ENCODE assay signal across 1 cellular context in the genomic region with DNA sequence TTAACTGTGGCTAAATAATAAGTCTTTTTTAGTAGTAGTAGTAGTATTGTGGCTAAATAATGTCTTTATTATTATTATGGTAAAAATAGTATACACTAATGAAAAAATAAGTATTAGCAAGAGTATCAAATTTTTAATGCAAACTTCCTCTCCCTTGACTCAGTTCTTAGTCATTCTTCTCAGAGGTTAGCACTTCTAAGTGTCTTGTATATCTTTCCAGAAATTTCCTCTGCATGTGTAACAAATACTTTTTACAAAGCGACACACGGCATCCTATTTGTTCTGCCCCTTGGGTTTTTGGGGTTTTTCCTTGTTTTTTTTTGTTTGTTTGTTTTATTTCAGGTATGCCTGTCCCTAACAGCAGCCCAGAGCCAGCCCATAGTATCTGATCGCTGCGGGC.
TF ChIP-seq lines count a peak whose summit lies in the region.

No MANE protein-coding gene starts in this region.

TF ChIP-seq in IMR-90, 13 proteins besides CTCF, POLR2A, EP300 and RAD21:
- 0 out of 2 replicates have a peak, but pooled peaks have one; percentile 11 for TF ChIP-seq FOS (IDR thresholded peaks at IDR 0.05; ENCODE audit: low read depth, low read length)
- TF ChIP-seq CHD1 (IDR thresholded peaks at IDR 0.05; ENCODE audit: low read depth, low read length) = no peak
